22 cellular contexts compared by ENCODE assay signal in the genomic region with DNA sequence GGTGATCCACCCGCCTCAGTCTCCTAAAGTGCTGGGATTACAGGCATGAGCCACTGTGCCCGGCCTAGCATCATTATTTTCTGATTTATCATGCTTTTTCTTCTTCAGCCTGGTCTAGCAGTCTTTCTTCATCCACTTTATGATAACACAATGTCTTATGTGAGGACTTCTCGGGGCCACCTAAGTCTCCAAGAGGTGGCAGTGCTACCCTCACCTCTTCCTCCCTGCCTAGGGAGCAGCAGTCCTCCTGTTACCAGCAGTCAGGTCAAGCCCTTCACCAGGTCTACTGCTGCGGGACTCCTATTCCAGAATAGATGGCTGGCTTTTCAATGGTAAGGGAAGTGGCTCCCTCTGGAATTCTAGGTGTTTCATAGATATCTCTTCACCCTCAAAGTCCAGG.
"Had no signal": no experiment of that assay in that cellular context is flagged by ENCODE, and none has a peak within 500 bp of the region (broad histone marks: within the 10 kb centered on the region; RNA-seq: fewer than 3 reads in every experiment).

No MANE protein-coding gene starts in this region.

- H3K9me3 Mint-ChIP-seq: activated CD4-positive, alpha-beta memory T cell treated with anti-CD3 and anti-CD28 coated beads for 36 hours; activated naive CD4-positive, alpha-beta T cell treated with anti-CD3 and anti-CD28 coated beads, Interleukin-2, amount 10 ng/mL, durations not matched to agents 7 days and 5 days; immature natural killer cell had no signal

- H3K9me3 ChIP-seq: body of pancreas, left lung, sigmoid colon, stomach, suprapubic skin, tibial nerve had no signal

- H3K4me2 ChIP-seq: smooth muscle cell had no signal

- H3K27ac ChIP-seq: body of pancreas, cardiac muscle cell, left lung, sigmoid colon, stomach, suprapubic skin, tibial nerve had no signal

- H3K36me3 ChIP-seq: cardiac muscle cell, left lung, sigmoid colon, stomach, suprapubic skin, tibial nerve had no signal

- H3K36me3 Mint-ChIP-seq: activated CD4-positive, alpha-beta memory T cell treated with anti-CD3 and anti-CD28 coated beads for 36 hours; activated naive CD4-positive, alpha-beta T cell treated with anti-CD3 and anti-CD28 coated beads, Interleukin-2, amount 10 ng/mL, durations not matched to agents 7 days and 5 days; naive B cell; stimulated activated memory B cell treated with anti-CD40 and anti-IgM and Interleukin-4, amounts not matched to agents 10 μg/mL and 1 μg/mL and 100 μg/mL, for 72 hours had no signal

- ATAC-seq: body of pancreas; left lung; stimulated activated memory B cell treated with anti-CD40 and anti-IgM and Interleukin-4, amounts not matched to agents 10 μg/mL and 1 μg/mL and 100 μg/mL, for 72 hours had no signal

- H3K27ac Mint-ChIP-seq: activated CD4-positive, alpha-beta memory T cell treated with anti-CD3 and anti-CD28 coated beads for 36 hours; activated naive CD4-positive, alpha-beta T cell treated with anti-CD3 and anti-CD28 coated beads, Interleukin-2, amount 10 ng/mL, durations not matched to agents 7 days and 5 days; activated T-cell treated with anti-CD3 and anti-CD28 coated beads, Interleukin-2, amount 50 U/mL, for 72 hours; immature natural killer cell; progenitor cell of endocrine pancreas; stimulated activated memory B cell treated with anti-CD40 and anti-IgM and Interleukin-4, amounts not matched to agents 10 μg/mL and 1 μg/mL and 100 μg/mL, for 72 hours had no signal

- DNase-seq: activated effector memory CD4-positive, alpha-beta T cell treated with Interleukin-2 at 50 U/mL for 16 hours; activated naive CD4-positive, alpha-beta T cell treated with anti-CD3 and anti-CD28 coated beads, Interleukin-2, amount 10 ng/mL, durations not matched to agents 7 days and 5 days; anterior cingulate cortex; cortex of kidney; erythroblast; foreskin fibroblast; immature natural killer cell; left lung; naive B cell; retina; sigmoid colon; stomach had no signal

- H3K4me1 Mint-ChIP-seq: naive B cell; stimulated activated memory B cell treated with anti-CD40 and anti-IgM and Interleukin-4, amounts not matched to agents 10 μg/mL and 1 μg/mL and 100 μg/mL, for 72 hours had no signal

- H3K4me3 Mint-ChIP-seq: activated CD4-positive, alpha-beta memory T cell treated with anti-CD3 and anti-CD28 coated beads for 36 hours; activated naive CD4-positive, alpha-beta T cell treated with anti-CD3 and anti-CD28 coated beads, Interleukin-2, amount 10 ng/mL, durations not matched to agents 7 days and 5 days; activated T-cell treated with anti-CD3 and anti-CD28 coated beads, Interleukin-2, amount 50 U/mL, for 72 hours; naive B cell; stimulated activated memory B cell treated with anti-CD40 and anti-IgM and Interleukin-4, amounts not matched to agents 10 μg/mL and 1 μg/mL and 100 μg/mL, for 72 hours had no signal

- H3K27me3 ChIP-seq: body of pancreas, cardiac muscle cell, left lung, sigmoid colon, stomach, suprapubic skin, tibial nerve had no signal

- H3K4me1 ChIP-seq: body of pancreas, sigmoid colon, stomach, suprapubic skin had no signal

- H3K4me3 ChIP-seq: body of pancreas, cardiac muscle cell, left lung, lung, sigmoid colon, smooth muscle cell, stomach, suprapubic skin, tibial nerve had no signal

- H3K27me3 Mint-ChIP-seq: naive B cell; progenitor cell of endocrine pancreas; stimulated activated memory B cell treated with anti-CD40 and anti-IgM and Interleukin-4, amounts not matched to agents 10 μg/mL and 1 μg/mL and 100 μg/mL, for 72 hours had no signal
